Comparison of ENCODE assay signal across 18 cellular contexts in genomic region chr6:169738204-169738971, GRCh38. TPM values are rescaled to one million over a fixed set of nuclear protein-coding genes. Genes with fewer than 3 reads are reported as not detected.
DNase-seq lines count a peak whose midpoint lies in the region; ATAC-seq and TF ChIP-seq lines count a peak whose summit lies in the region.
"Had no signal": no experiment of that assay in that cellular context is flagged by ENCODE, and none has a peak within 500 bp of the region (broad histone marks: within the 10 kb centered on the region; RNA-seq: fewer than 3 reads in every experiment).

No MANE protein-coding gene starts in this region.

- TF ChIP-seq CTCF in cardiac muscle cell (IDR thresholded peaks at IDR 0.05; ENCODE audit: low read depth, low read length) (no peak), left ventricle myocardium inferior (IDR thresholded peaks at IDR 0.05; ENCODE audit: borderline replicate concordance) (no peak), gastroesophageal sphincter (IDR thresholded peaks at IDR 0.05) (no peak)

- peak; percentile 74 for ATAC-seq in gastroesophageal sphincter
- ATAC-seq in GM18502 (IDR thresholded peaks at IDR 0.05; ENCODE audit: poor library complexity, unreplicated experiment), result no peak
- ATAC-seq: activated T-cell treated with anti-CD3 and anti-CD28 coated beads, Interleukin-2, amount 50 U/mL, for 72 hours; mucosa of descending colon; stimulated activated effector memory CD8-positive, alpha-beta T cell treated with anti-CD3 and anti-CD28 coated beads, Interleukin-12 subunit alpha, Interleukin-12 subunit beta, amount 100 ng/mL, for 72 hours had no signal

- H3K36me3 ChIP-seq in cardiac muscle cell (no peaks in the 10 kb centered on the region), left ventricle myocardium inferior (no peaks in the 10 kb centered on the region), gastroesophageal sphincter (no peaks in the 10 kb centered on the region), skeletal muscle tissue (ENCODE audit: control insufficient read depth in 3 of 3, insufficient read depth in 3 of 3, low read length in 3 of 3) (no peaks in the 10 kb centered on the region)
- H3K36me3 ChIP-seq: uterus had no signal

- H3K27me3 ChIP-seq in cardiac muscle cell (no peaks in the 10 kb centered on the region), left ventricle myocardium inferior (ENCODE audit: low read depth) (peaks cover 7% of the 10 kb centered on the region), gastroesophageal sphincter (no peaks in the 10 kb centered on the region), skeletal muscle tissue (ENCODE audit: control insufficient read depth in 3 of 3, insufficient read depth in 3 of 3, low read length in 3 of 3) (no peaks in the 10 kb centered on the region)
- H3K27me3 ChIP-seq: dorsolateral prefrontal cortex, uterus had no signal

- intact Hi-C loops in left ventricle myocardium inferior (cut with micrococcal nuclease) (no loop called here), posterior cingulate gyrus (cut with DNase I) (no loop called here)

- H3K9me3 ChIP-seq in cardiac muscle cell (ENCODE audit: low read depth) (no peaks in the 10 kb centered on the region), left ventricle myocardium inferior (replicated peaks) (no peaks in the 10 kb centered on the region), gastroesophageal sphincter (no peaks in the 10 kb centered on the region), skeletal muscle tissue (ENCODE audit: control insufficient read depth in 3 of 3, low read length in 3 of 3) (no peaks in the 10 kb centered on the region)
- H3K9me3 ChIP-seq: mucosa of descending colon, uterus had no signal

- H3K4me3 ChIP-seq in cardiac muscle cell, result no peak overlapping the region
- H3K4me3 ChIP-seq in left ventricle myocardium inferior, result no peak overlapping the region
- H3K4me3 ChIP-seq in gastroesophageal sphincter, result no peak overlapping the region
- peak overlapping the region; percentile 53 to 67 (median 59) for H3K4me3 ChIP-seq in skeletal muscle tissue (ENCODE audit: low read length in 3 of 3)
- H3K4me3 ChIP-seq: dorsolateral prefrontal cortex, mucosa of descending colon, uterus had no signal

- DNase-seq in cardiac muscle cell (ENCODE audit: low read depth in 1 of 2, low spot score in 1 of 2) (peak; percentile 5 to 11), left ventricle myocardium inferior (no peak), NCI-H524 (lab: John Stamatoyannopoulos, UW) (peak; percentile 73 to 91), posterior cingulate gyrus (no peak), NCI-H2227 treated with DMSO at 0.1 percent for 48 hours (lab: John Stamatoyannopoulos, UW) (no peak)
- DNase-seq: activated CD4-positive, alpha-beta T cell treated with anti-CD3 and anti-CD28 coated beads, Interleukin-2, amount 50 U/mL, for 1 hour; activated T-cell treated with anti-CD3 and anti-CD28 coated beads, Interleukin-2, amount 50 U/mL, for 72 hours; DMS153; dorsolateral prefrontal cortex; foreskin melanocyte; mucosa of descending colon; NCI-H2081; stimulated activated CD4-positive, alpha-beta T cell treated with anti-CD3 and anti-CD28 coated beads, Interleukin-4, amount 100 ng/mL, for 24 hours; uterus had no signal

- H3K9ac ChIP-seq in skeletal muscle tissue (ENCODE audit: low read depth in 1 of 3, low read length in 3 of 3), result peak overlapping the region; percentile 38 to 74 (median 59)

- peak overlapping the region; percentile 45 for H3K27ac ChIP-seq in cardiac muscle cell
- no peak overlapping the region for H3K27ac ChIP-seq in left ventricle myocardium inferior (replicated peaks)
- H3K27ac ChIP-seq in gastroesophageal sphincter, result peak overlapping the region in 1 of 4 donors; percentile 17
- H3K27ac ChIP-seq in skeletal muscle tissue (ENCODE audit: low read depth, low read length), result peak overlapping the region; percentile 5
- H3K27ac ChIP-seq: dorsolateral prefrontal cortex, uterus had no signal

- WGBS in gastroesophageal sphincter (ENCODE audit: low coverage in 1 of 2), 2 donors, result 23 to 57% methylated on average over 3 to 4 of the region's 9 CpGs

- H3K4me1 ChIP-seq in cardiac muscle cell (ENCODE audit: low read depth), result peaks cover 4% of the 10 kb centered on the region
- H3K4me1 ChIP-seq in left ventricle myocardium inferior, result peaks cover 8% of the 10 kb centered on the region
- no peaks in the 10 kb centered on the region for H3K4me1 ChIP-seq in gastroesophageal sphincter
- peaks cover 14 to 21% (median 18%) of the 10 kb centered on the region in 3 donors for H3K4me1 ChIP-seq in skeletal muscle tissue (ENCODE audit: control insufficient read depth in 3 of 3, insufficient read depth in 3 of 3, low read length in 3 of 3)
- H3K4me1 ChIP-seq: uterus had no signal

- TF ChIP-seq EP300 in gastroesophageal sphincter (IDR thresholded peaks at IDR 0.05), result no peak

- TF ChIP-seq POLR2A in gastroesophageal sphincter (IDR thresholded peaks at IDR 0.05), result no peak

RNA-seq across cellular contexts. Expression of gene DYNLT2, which starts 13.0 kb away (rescaled TPM):
- total RNA-seq in cardiac muscle cell (1.9 and 2.9 TPM in 2 replicates), left ventricle myocardium inferior (0.66 TPM), gastroesophageal sphincter (1 to 10 TPM in 3 of 4 donors, under 1 TPM in 1; 0.74 to 3.1 (median 1.4) TPM), skeletal muscle tissue (0.52 TPM)
- polyA plus RNA-seq in cardiac muscle cell, result 2.4 and 5.0 TPM in 2 replicates

RNA-seq across cellular contexts. Expression of gene ERMARD, which starts 13.0 kb away (rescaled TPM):
- total RNA-seq in cardiac muscle cell, result 16.3 and 21.2 TPM in 2 replicates
- 20.9 and 32.4 TPM in 2 replicates for polyA plus RNA-seq in cardiac muscle cell
- total RNA-seq in left ventricle myocardium inferior, result 9.3 TPM
- total RNA-seq in gastroesophageal sphincter, result 10 to 100 TPM; 14.3 to 31.9 (median 16.8) TPM
- total RNA-seq in skeletal muscle tissue, result 16.2 TPM

RNA-seq across cellular contexts. Expression of gene PHF10, which starts 14.1 kb away (rescaled TPM):
- total RNA-seq in cardiac muscle cell (26.0 and 32.0 TPM in 2 replicates), left ventricle myocardium inferior (56.6 TPM), gastroesophageal sphincter (10 to 100 TPM; 72.3 to 92.9 (median 82.5) TPM), skeletal muscle tissue (29.7 TPM)
- polyA plus RNA-seq in cardiac muscle cell, result 31.5 and 43.3 TPM in 2 replicates

RNA-seq across cellular contexts. Expression of gene C6orf120, which starts 36.5 kb away (rescaled TPM):
- total RNA-seq in cardiac muscle cell, result 53.0 and 58.4 TPM in 2 replicates
- 27.5 and 46.6 TPM in 2 replicates for polyA plus RNA-seq in cardiac muscle cell
- 14.0 TPM for total RNA-seq in left ventricle myocardium inferior
- 10 to 100 TPM; 31.9 to 38.8 (median 35.4) TPM for total RNA-seq in gastroesophageal sphincter
- total RNA-seq in skeletal muscle tissue, result 19.8 TPM

RNA-seq across cellular contexts. Expression of gene WDR27, which starts 36.6 kb away (rescaled TPM):
- total RNA-seq in cardiac muscle cell (40.2 and 83.0 TPM in 2 replicates), left ventricle myocardium inferior (9.1 TPM), gastroesophageal sphincter (10 to 100 TPM in 3 of 4 donors, 1 to 10 TPM in 1; 10.0 to 35.0 (median 20.7) TPM), skeletal muscle tissue (24.5 TPM)
- polyA plus RNA-seq in cardiac muscle cell, result 54.4 and 66.8 TPM in 2 replicates

Comparison
In these comparisons a context has a peak if more than half of its experiments do, and no peak if none do; other contexts are left out.
1. DNase-seq: peak in cardiac muscle cell (2 of 2) and NCI-H524 (2 of 2); none in left ventricle myocardium inferior (single experiment), posterior cingulate gyrus (0 of 10) and NCI-H2227 treated with DMSO at 0.1 percent for 48 hours (single experiment).
2. H3K4me3 ChIP-seq: peak in skeletal muscle tissue (3 of 3); none in cardiac muscle cell (single experiment), left ventricle myocardium inferior (single experiment) and gastroesophageal sphincter (0 of 2).